ENCODE assay signal across 26 cellular contexts in the genomic region with DNA sequence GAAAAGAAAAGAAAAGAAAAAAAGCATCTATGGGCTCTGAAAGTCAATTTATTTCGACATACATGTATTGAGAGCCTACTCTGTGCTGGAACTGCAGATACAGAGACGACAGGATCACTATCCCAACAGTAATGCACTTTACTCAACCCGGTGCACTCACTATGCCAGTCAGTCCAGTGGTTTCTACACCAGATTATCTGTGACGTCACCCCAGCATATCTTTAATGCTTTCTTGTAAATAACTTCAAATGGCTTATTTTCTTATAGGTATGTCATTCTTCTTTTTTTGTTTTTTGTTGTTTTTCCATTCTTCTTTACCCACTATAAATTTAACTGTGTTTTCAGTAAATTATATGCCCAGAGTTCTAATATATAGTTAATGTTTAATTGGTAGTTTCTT.
"Had no signal": no experiment of that assay in that cellular context is flagged by ENCODE, and none has a peak within 500 bp of the region (broad histone marks: within the 10 kb centered on the region; RNA-seq: fewer than 3 reads in every experiment).

No MANE protein-coding gene starts in this region.

- H3K4me1 Mint-ChIP-seq: mesothelial cell of epicardium, naive B cell had no signal

- H3K27me3 Mint-ChIP-seq: naive B cell had no signal

- FAIRE-seq: islet of Langerhans, keratinocyte had no signal

- H3K27ac ChIP-seq: coronary artery, dorsolateral prefrontal cortex, epithelial cell of prostate, esophagus squamous epithelium, gastrocnemius medialis, heart right ventricle, left lung, lower lobe of right lung had no signal

- H3K4me3 ChIP-seq: coronary artery, dorsolateral prefrontal cortex, esophagus squamous epithelium, gastrocnemius medialis, heart right ventricle, left lung, lower lobe of right lung, mucosa of descending colon had no signal

- H3K9me3 ChIP-seq: lower lobe of right lung, mucosa of descending colon had no signal

- H3K4me3 Mint-ChIP-seq: mesothelial cell of epicardium, naive B cell had no signal

- ATAC-seq: esophagus mucosa, gastrocnemius medialis, heart right ventricle, left cardiac atrium, left lung, left ventricle myocardium superior, lower lobe of right lung, mucosa of descending colon had no signal

- H3K27me3 ChIP-seq: dorsolateral prefrontal cortex, esophagus squamous epithelium, gastrocnemius medialis, heart right ventricle, left lung had no signal

- H3K27ac Mint-ChIP-seq: mesothelial cell of epicardium, naive B cell had no signal

- H3K4me1 ChIP-seq: esophagus squamous epithelium, gastrocnemius medialis, heart right ventricle, left lung, lower lobe of right lung had no signal

- H3K36me3 Mint-ChIP-seq: naive B cell had no signal

- H3K36me3 ChIP-seq: esophagus squamous epithelium, gastrocnemius medialis, heart right ventricle, left lung, lower lobe of right lung had no signal

- DNase-seq: dermis blood vessel endothelial cell; dorsolateral prefrontal cortex; effector CD4-positive, alpha-beta T cell; effector memory CD4-positive, alpha-beta T cell; erythroblast; esophagus squamous epithelium; foreskin fibroblast; foreskin melanocyte; gastrocnemius medialis; glutamatergic neuron; head of caudate nucleus; heart right ventricle; hippocampal formation; left cardiac atrium; left lung; left ventricle myocardium superior; lower lobe of right lung; mesenchymal stem cell; mucosa of descending colon; naive B cell had no signal
